Comparison of ENCODE assay signal across 27 cellular contexts in genomic region chr6:65091561-65091960, GRCh38.
"Had no signal": no experiment of that assay in that cellular context is flagged by ENCODE, and none has a peak within 500 bp of the region (broad histone marks: within the 10 kb centered on the region; RNA-seq: fewer than 3 reads in every experiment).

No MANE protein-coding gene starts in this region.

- H3K27ac ChIP-seq: left lung, lower lobe of right lung, pancreas, psoas muscle, right atrium auricular region, right lobe of liver, testis, thyroid gland, transverse colon, upper lobe of left lung, vagina had no signal

- H3K9me3 ChIP-seq: lower lobe of right lung, pancreas, psoas muscle, right atrium auricular region, right lobe of liver, testis, thyroid gland, transverse colon, vagina had no signal

- H3K4me3 ChIP-seq: left lung, lower lobe of right lung, pancreas, psoas muscle, right atrium auricular region, right lobe of liver, smooth muscle cell, testis, thyroid gland, transverse colon, upper lobe of left lung, vagina had no signal

- H3K36me3 ChIP-seq: left lung, lower lobe of right lung, pancreas, right atrium auricular region, right lobe of liver, thyroid gland, transverse colon, upper lobe of left lung, vagina had no signal

- H3K27me3 ChIP-seq: left lung, pancreas, right atrium auricular region, right lobe of liver, testis, thyroid gland, transverse colon, upper lobe of left lung, vagina had no signal

- DNase-seq: hypothalamus; immature natural killer cell; kidney; left colon; lower lobe of right lung; mammary epithelial cell; mesenchymal stem cell; naive thymus-derived CD8-positive, alpha-beta T cell; nucleus accumbens; pancreas; psoas muscle; right lobe of liver; stimulated activated CD4-positive, alpha-beta T cell treated with anti-CD3 and anti-CD28 coated beads, Interleukin-1b, Interleukin-23, amount 100 ng/mL, for 48 hours; stimulated activated CD4-positive, alpha-beta T cell treated with anti-CD3 and anti-CD28 coated beads, Interleukin-2, amount 100 ng/mL, for 48 hours; stimulated activated CD4-positive, alpha-beta T cell treated with anti-CD3 and anti-CD28 coated beads, Interleukin-4, amount 100 ng/mL, for 4 hours; stimulated activated CD8-positive, alpha-beta memory T cell treated with anti-CD3 and anti-CD28 coated beads, Interleukin-4, amount 100 ng/mL, for 48 hours; stimulated activated naive CD4-positive, alpha-beta T cell treated with Interleukin-2 at 50 U/mL for 16 hours; stimulated activated naive CD8-positive, alpha-beta T cell treated with anti-CD3 and anti-CD28 coated beads, Interleukin-15, amount 100 ng/mL, for 72 hours; substantia nigra; testis; thyroid gland; transverse colon; upper lobe of left lung had no signal

- H3K4me1 ChIP-seq: left lung, lower lobe of right lung, pancreas, psoas muscle, right atrium auricular region, right lobe of liver, testis, thyroid gland, transverse colon, upper lobe of left lung, vagina had no signal
